Comparison of ENCODE assay signal across 14 cellular contexts in the genomic region with DNA sequence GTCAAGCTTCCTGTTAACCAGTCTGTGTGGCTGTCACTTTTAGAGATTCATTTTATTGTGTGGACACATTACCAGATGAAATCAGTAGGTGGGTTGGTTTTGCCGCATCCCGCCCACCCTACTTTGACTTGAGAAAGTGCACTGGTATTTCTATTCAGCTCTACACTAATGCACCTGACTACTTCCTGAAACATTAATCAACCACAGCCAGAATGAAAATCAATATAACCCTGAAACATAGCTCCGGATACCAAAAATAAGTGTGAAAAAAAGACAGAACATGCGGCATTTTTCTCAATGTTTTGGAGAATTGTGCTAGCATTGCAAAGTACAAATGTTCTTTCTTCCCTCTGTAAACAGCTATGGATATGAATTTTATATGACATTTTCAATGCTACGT.
"Had no signal": no experiment of that assay in that cellular context is flagged by ENCODE, and none has a peak within 500 bp of the region (broad histone marks: within the 10 kb centered on the region; RNA-seq: fewer than 3 reads in every experiment).

No MANE protein-coding gene starts in this region.

- H3K27ac Mint-ChIP-seq: activated CD4-positive, alpha-beta T cell treated with anti-CD3 and anti-CD28 coated beads for 36 hours; activated naive CD4-positive, alpha-beta T cell treated with anti-CD3 and anti-CD28 coated beads, Interleukin-2, amount 50 U/mL, for 72 hours; memory B cell; T-helper 2 cell treated with Interferon-gamma antibody and Interleukin-4, amounts not matched to agents 5 μg/mL and 100 μg/mL, for 36 hours had no signal

- H3K27me3 Mint-ChIP-seq: activated CD4-positive, alpha-beta T cell treated with anti-CD3 and anti-CD28 coated beads for 36 hours; memory B cell had no signal

- H3K36me3 ChIP-seq: left lung, prostate gland, stomach, vagina had no signal

- H3K9me3 ChIP-seq: left lung, prostate gland, stomach, vagina had no signal

- H3K4me3 Mint-ChIP-seq: activated CD4-positive, alpha-beta T cell treated with anti-CD3 and anti-CD28 coated beads for 36 hours; memory B cell; neural crest cell; T-helper 2 cell treated with Interferon-gamma antibody and Interleukin-4, amounts not matched to agents 5 μg/mL and 100 μg/mL, for 36 hours had no signal

- H3K27me3 ChIP-seq: left lung, stomach, vagina had no signal

- H3K4me3 ChIP-seq: left lung, prostate gland, stomach, vagina had no signal

- H3K4me1 Mint-ChIP-seq: activated CD4-positive, alpha-beta T cell treated with anti-CD3 and anti-CD28 coated beads for 36 hours; memory B cell; neural crest cell had no signal

- H3K9me3 Mint-ChIP-seq: activated naive CD4-positive, alpha-beta T cell treated with anti-CD3 and anti-CD28 coated beads, Interleukin-2, amount 50 U/mL, for 72 hours; neural crest cell; T-helper 2 cell treated with Interferon-gamma antibody and Interleukin-4, amounts not matched to agents 5 μg/mL and 100 μg/mL, for 36 hours had no signal

- DNase-seq: activated CD4-positive, alpha-beta T cell treated with anti-CD3 and anti-CD28 coated beads for 36 hours; activated CD4-positive, alpha-beta T cell treated with anti-CD3 and anti-CD28 coated beads, Interleukin-2, amount 50 U/mL, for 48 hours; activated gamma-delta T cell; caudate nucleus; head of caudate nucleus; left lung; right cardiac atrium; stomach had no signal

- H3K36me3 Mint-ChIP-seq: activated naive CD4-positive, alpha-beta T cell treated with anti-CD3 and anti-CD28 coated beads, Interleukin-2, amount 50 U/mL, for 72 hours; memory B cell had no signal

- H3K4me1 ChIP-seq: left lung, prostate gland, stomach, vagina had no signal

- H3K27ac ChIP-seq: left lung, prostate gland, stomach, vagina had no signal

- ATAC-seq: activated CD4-positive, alpha-beta T cell treated with anti-CD3 and anti-CD28 coated beads for 36 hours; activated naive CD4-positive, alpha-beta T cell treated with anti-CD3 and anti-CD28 coated beads, Interleukin-2, amount 50 U/mL, for 72 hours; left lung; right cardiac atrium had no signal
